In the genomic region with DNA sequence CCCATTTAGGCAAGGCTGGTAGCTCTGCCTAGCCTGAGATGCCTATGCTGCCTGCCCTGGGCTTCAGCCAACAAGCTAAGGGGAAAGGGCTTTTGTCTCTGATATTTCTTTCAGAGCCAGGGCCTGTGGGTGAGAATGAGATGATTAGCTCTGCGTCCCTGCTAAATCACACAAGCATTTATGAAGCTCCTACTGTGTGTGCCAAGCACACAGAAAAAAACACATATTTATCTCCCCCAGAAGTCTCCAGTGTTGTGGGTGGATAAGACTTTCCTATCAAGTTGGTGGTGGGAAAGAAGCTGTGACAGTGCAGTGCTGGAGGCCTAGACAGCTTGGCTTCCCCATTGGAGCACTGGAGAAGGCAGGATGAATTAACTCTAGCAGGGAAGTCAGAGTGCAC, we compare ENCODE assay signal across 9 cellular contexts. TPM values are rescaled to one million over a fixed set of nuclear protein-coding genes. Genes with fewer than 3 reads are reported as not detected.
A peak's percentile ranks its signal among the peaks of the same experiment; 100 is the strongest.
DNase-seq lines count a peak whose midpoint lies in the region; ATAC-seq and TF ChIP-seq lines count a peak whose summit lies in the region.
"Had no signal": no experiment of that assay in that cellular context is flagged by ENCODE, and none has a peak within 500 bp of the region (broad histone marks: within the 10 kb centered on the region; RNA-seq: fewer than 3 reads in every experiment).

No MANE protein-coding gene starts in this region.

- H3K36me3 ChIP-seq in NT2/D1 (ENCODE audit: insufficient read depth, insufficient read length, low read length) = peaks cover 36% of the 10 kb centered on the region

- H3K27ac Mint-ChIP-seq in CD14-positive monocyte (peak overlapping the region in 6 of 7 donors; percentile 99 to 100 (median 100)), neural crest cell (ENCODE audit: unreplicated experiment) (no peak overlapping the region)
- peak overlapping the region; percentile 96 to 98 for H3K27ac Mint-ChIP-seq in effector memory CD8-positive, alpha-beta T cell

- no peaks in the 10 kb centered on the region for H3K9me3 ChIP-seq in NT2/D1 (ENCODE audit: insufficient read depth, low read length)

- H3K27me3 Mint-ChIP-seq in CD14-positive monocyte (ENCODE audit: low read depth in 3 of 3) = peaks cover 0 to 7% (median 2%) of the 10 kb centered on the region in 3 donors
- peaks cover 0 to under 1% of the 10 kb centered on the region in 2 donors for H3K27me3 Mint-ChIP-seq in effector memory CD8-positive, alpha-beta T cell
- H3K27me3 Mint-ChIP-seq in neural crest cell (ENCODE audit: low read depth) = peaks cover 16% of the 10 kb centered on the region

- no peak for DNase-seq in CD14-positive monocyte (ENCODE audit: low spot score)
- DNase-seq in NT2/D1 (ENCODE audit: low read depth, low spot score) = no peak
- no peak for DNase-seq in effector memory CD8-positive, alpha-beta T cell
- DNase-seq in neural crest cell (ENCODE audit: low read depth, low spot score) = no peak
- no peak for DNase-seq in cerebellar cortex (ENCODE audit: low spot score)
- no peak for DNase-seq in left lobe of liver (ENCODE audit: low spot score)
- DNase-seq: islet precursor cell had no signal

- TF ChIP-seq CTCF in CD14-positive monocyte (IDR thresholded peaks at IDR 0.05) (no peak), neural crest cell (conservative IDR thresholded peaks at IDR 0.05) (no peak)

- peaks cover 7% of the 10 kb centered on the region for H3K27me3 ChIP-seq in NT2/D1 (ENCODE audit: insufficient read depth, insufficient read length)

- intact Hi-C loops in CD14-positive monocyte (cut with micrococcal nuclease) = loop anchor here in 1 of 2 donors (5.0 kb wide), 1 partner anchor 35 kb away; the partner anchor contains the start of genes KRTCAP2 and TRIM46

- peak overlapping the region; percentile 97 to 99 for H3K4me3 Mint-ChIP-seq in CD14-positive monocyte
- H3K4me3 Mint-ChIP-seq in effector memory CD8-positive, alpha-beta T cell = peak overlapping the region; percentile 88 to 96
- H3K4me3 Mint-ChIP-seq in neural crest cell = peak overlapping the region; percentile 99

- H3K4me1 ChIP-seq in NT2/D1 (ENCODE audit: insufficient read depth, insufficient read length) = peaks cover 11% of the 10 kb centered on the region

- H3K4me1 Mint-ChIP-seq in CD14-positive monocyte (peaks cover 45% of the 10 kb centered on the region), neural crest cell (peaks cover 60% of the 10 kb centered on the region)
- peaks cover 32 to 40% of the 10 kb centered on the region in 2 donors for H3K4me1 Mint-ChIP-seq in effector memory CD8-positive, alpha-beta T cell (ENCODE audit: low read depth in 2 of 2)

- ATAC-seq in effector memory CD8-positive, alpha-beta T cell (replicated peaks) = no peak
- no peak for ATAC-seq in left lobe of liver
- ATAC-seq in HG03378 (IDR thresholded peaks at IDR 0.05; ENCODE audit: unreplicated experiment) = no peak
- no peak for ATAC-seq in HG03354 (IDR thresholded peaks at IDR 0.05; ENCODE audit: poor library complexity, severe bottlenecking, unreplicated experiment)

- H3K9ac ChIP-seq in NT2/D1 (ENCODE audit: insufficient read length, low read depth) = peak overlapping the region; percentile 72

- H3K36me3 Mint-ChIP-seq in CD14-positive monocyte (peaks cover 12 to 19% of the 10 kb centered on the region in 2 donors), neural crest cell (ENCODE audit: low read depth) (peaks cover 6% of the 10 kb centered on the region)
- H3K36me3 Mint-ChIP-seq in effector memory CD8-positive, alpha-beta T cell (ENCODE audit: insufficient read depth) = peaks cover 14% of the 10 kb centered on the region

- peak overlapping the region; percentile 38 for H3K4me3 ChIP-seq in NT2/D1 (ENCODE audit: insufficient read length, low read depth)

- peaks cover 3 to 8% (median 7%) of the 10 kb centered on the region in 7 donors for H3K9me3 Mint-ChIP-seq in CD14-positive monocyte
- no peaks in the 10 kb centered on the region for H3K9me3 Mint-ChIP-seq in effector memory CD8-positive, alpha-beta T cell
- peaks cover 2% of the 10 kb centered on the region for H3K9me3 Mint-ChIP-seq in neural crest cell

RNA-seq across cellular contexts. Expression of gene SLC50A1, which starts 1.5 kb away (rescaled TPM):
- 10 to 100 TPM; 49.4 to 50.8 TPM for polyA plus RNA-seq in CD14-positive monocyte
- total RNA-seq in neural crest cell (23.2 and 25.1 TPM in 2 replicates), left lobe of liver (22.4 TPM)

RNA-seq across cellular contexts. Expression of gene DPM3, which starts 3.2 kb away (rescaled TPM):
- polyA plus RNA-seq in CD14-positive monocyte = 100 to 1,000 TPM in 1 of 2 donors, 10 to 100 TPM in 1; 99.9 to 141 TPM
- total RNA-seq in neural crest cell = 77.7 and 80.0 TPM in 2 replicates
- 76.8 TPM for total RNA-seq in left lobe of liver

RNA-seq across cellular contexts. Expression of gene EFNA1, which starts 9.5 kb away (rescaled TPM):
- polyA plus RNA-seq in CD14-positive monocyte = not detected
- total RNA-seq in neural crest cell = 0.50 and 0.77 TPM in 2 replicates
- total RNA-seq in left lobe of liver = 85.1 TPM

RNA-seq across cellular contexts. Expression of gene KRTCAP2, which starts 36.0 kb away (rescaled TPM):
- polyA plus RNA-seq in CD14-positive monocyte = 100 to 1,000 TPM; 247 to 256 TPM
- total RNA-seq in neural crest cell = 125 and 152 TPM in 2 replicates
- 75.6 TPM for total RNA-seq in left lobe of liver

RNA-seq across cellular contexts. Expression of gene TRIM46, which starts 36.5 kb away (rescaled TPM):
- not detected for polyA plus RNA-seq in CD14-positive monocyte
- total RNA-seq in neural crest cell (9.8 and 10.0 TPM in 2 replicates), left lobe of liver (0.23 TPM)

Comparison
In these comparisons a context has a peak if more than half of its experiments do, and no peak if none do; other contexts are left out.
1. RNA of gene EFNA1, which starts 9.5 kb away (total RNA-seq): 85.1 TPM in left lobe of liver (single experiment); 0.50 to 0.77 TPM in neural crest cell; every median in the first group is over 10 times any median in the second.
2. Peak in every context shown above with its lines, with median percentiles within 50 percentile points of each other: H3K4me3 Mint-ChIP-seq.